ENCODE assay signal across 8 cellular contexts in genomic region chrX:15497865-15498264, GRCh38. TPM values are rescaled to one million over a fixed set of nuclear protein-coding genes. Genes with fewer than 3 reads are reported as not detected.
DNase-seq lines count a peak whose midpoint lies in the region; ATAC-seq, FAIRE-seq and TF ChIP-seq lines count a peak whose summit lies in the region.

No MANE protein-coding gene starts in this region.

- no peaks in the 10 kb centered on the region for H3K36me3 ChIP-seq in pancreas

- no peak overlapping the region for H3K27ac ChIP-seq in pancreas

- H3K9me3 ChIP-seq in pancreas, result no peaks in the 10 kb centered on the region

- peaks cover 7% of the 10 kb centered on the region for H3K27me3 Mint-ChIP-seq in activated T-cell treated with anti-CD3 and anti-CD28 coated beads, Interleukin-2, amount 50 U/mL, for 4 hours (ENCODE audit: low read depth)

- H3K27me3 ChIP-seq in pancreas, result peaks cover 0 to 7% (median 3%) of the 10 kb centered on the region in 4 donors

- H3K4me1 Mint-ChIP-seq in activated T-cell treated with anti-CD3 and anti-CD28 coated beads, Interleukin-2, amount 50 U/mL, for 4 hours (ENCODE audit: low read depth), result peaks cover 6% of the 10 kb centered on the region

- intact Hi-C loops in pancreas (cut with DNase I), result no loop called here

- no peaks in the 10 kb centered on the region for H3K4me1 ChIP-seq in pancreas

- no peak for TF ChIP-seq POLR2A in GM18505 (IDR thresholded peaks at IDR 0.05; ENCODE audit: borderline replicate concordance, extremely low read depth, insufficient read depth, insufficient read length)

- no peak for FAIRE-seq in pancreas (lab: Jason Lieb, UNC)

- peak; percentile 47 for TF ChIP-seq CTCF in foreskin fibroblast (IDR thresholded peaks at IDR 0.05; ENCODE audit: low read depth, low read length)
- peak; percentile 39 to 59 (median 54) for TF ChIP-seq CTCF in pancreas (IDR thresholded peaks at IDR 0.05)

- 4 to 5% methylated on average over 4 of the region's 4 CpGs for WGBS in pancreas, 2 donors

- no peak overlapping the region for H3K4me3 Mint-ChIP-seq in activated T-cell treated with anti-CD3 and anti-CD28 coated beads, Interleukin-2, amount 50 U/mL, for 4 hours

- H3K4me3 ChIP-seq in foreskin fibroblast (ENCODE audit: low read depth in 1 of 2, low read length in 2 of 2) (no peak overlapping the region), pancreas (no peak overlapping the region)

- DNase-seq in DMS53 (lab: John Stamatoyannopoulos, UW) (peak; percentile 74), HT-29 (ENCODE audit: low spot score) (peak; percentile 60), OCI-M1 (lab: John Stamatoyannopoulos, UW) (peak; percentile 85), foreskin fibroblast (peak in 1 of 2 donors; percentile 41), pancreas (peak in 5 of 6 donors; percentile 9 to 63 (median 20))
- DNase-seq in activated T-cell treated with anti-CD3 and anti-CD28 coated beads, Interleukin-2, amount 50 U/mL, for 4 hours, result peak; percentile 34

- H3K9me3 Mint-ChIP-seq in activated T-cell treated with anti-CD3 and anti-CD28 coated beads, Interleukin-2, amount 50 U/mL, for 4 hours, result no peaks in the 10 kb centered on the region

- peak in 1 of 2 donors; percentile 37 for ATAC-seq in activated T-cell treated with anti-CD3 and anti-CD28 coated beads, Interleukin-2, amount 50 U/mL, for 4 hours
- ATAC-seq in pancreas (peak in 3 of 4 donors; percentile 35 to 38 (median 36)), GM18505 (IDR thresholded peaks at IDR 0.05; ENCODE audit: unreplicated experiment) (no peak), HG02678 (IDR thresholded peaks at IDR 0.05; ENCODE audit: unreplicated experiment) (no peak)

- no peaks in the 10 kb centered on the region for H3K36me3 Mint-ChIP-seq in activated T-cell treated with anti-CD3 and anti-CD28 coated beads, Interleukin-2, amount 50 U/mL, for 4 hours (ENCODE audit: insufficient read depth)

RNA-seq across cellular contexts. Expression of gene BMX, which starts 2.7 kb away (rescaled TPM):
- not detected in 2 replicates for total RNA-seq in HT-29 (2014; rRNA removed; shearing (Covaris generic))
- total RNA-seq in activated T-cell treated with anti-CD3 and anti-CD28 coated beads, Interleukin-2, amount 50 U/mL, for 4 hours, result not detected
- total RNA-seq in pancreas, result 1 to 10 TPM in 1 of 6 donors, under 1 TPM in 5; 0.28 to 3.2 (median 0.48) TPM
- under 1 TPM; 0.27 to 0.73 TPM for polyA plus RNA-seq in pancreas

RNA-seq across cellular contexts. Expression of gene PIR, which starts 4.7 kb away (rescaled TPM):
- 9.8 and 10.3 TPM in 2 replicates for total RNA-seq in HT-29 (2014; rRNA removed; shearing (Covaris generic))
- total RNA-seq in activated T-cell treated with anti-CD3 and anti-CD28 coated beads, Interleukin-2, amount 50 U/mL, for 4 hours, result 1 to 10 TPM in 2 of 3 donors, under 1 TPM in 1; 0.73 to 1.0 (median 1.0) TPM
- total RNA-seq in pancreas, result 1 to 10 TPM; 1.1 to 2.4 (median 1.7) TPM
- 1 to 10 TPM; 3.0 to 7.0 TPM for polyA plus RNA-seq in pancreas

Comparison
In these comparisons a context has a peak if more than half of its experiments do, and no peak if none do; other contexts are left out.
1. ATAC-seq: peak in pancreas (3 of 4); none in GM18505 (single experiment) and HG02678 (single experiment).